ENCODE assay signal across 8 cellular contexts in the genomic region with DNA sequence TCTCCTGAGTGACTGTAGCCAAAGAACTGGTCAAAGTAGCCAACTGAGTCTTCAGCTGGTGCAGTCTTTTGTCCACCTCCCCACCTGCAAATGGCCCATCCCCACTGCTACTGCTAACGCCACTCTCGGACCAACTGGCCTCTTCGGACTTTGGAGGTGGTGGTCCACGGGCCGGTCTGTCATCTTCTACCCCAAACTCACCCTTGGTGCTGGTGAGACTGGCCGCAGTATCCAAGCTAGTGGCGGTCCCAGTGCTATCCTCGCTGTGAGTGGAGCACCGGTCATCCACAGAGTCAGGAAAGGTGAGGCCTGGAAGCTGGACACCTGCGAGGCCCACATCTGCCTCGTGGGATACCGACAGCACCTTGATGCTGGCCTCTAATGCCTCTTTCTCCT. TPM values are rescaled to one million over a fixed set of nuclear protein-coding genes. Genes with fewer than 3 reads are reported as not detected.
DNase-seq lines count a peak whose midpoint lies in the region; ATAC-seq lines count a peak whose summit lies in the region.

No MANE protein-coding gene starts in this region.

- no peak overlapping the region for H3K27ac ChIP-seq in HUES48 (ENCODE audit: low read depth, low read length)
- no peak overlapping the region for H3K27ac ChIP-seq in iPS-18a (ENCODE audit: low read length)

- H3K9me3 ChIP-seq in HUES48 (ENCODE audit: control insufficient read depth, insufficient read depth, low read length) (no peaks in the 10 kb centered on the region), iPS-18a (ENCODE audit: control insufficient read depth, low read depth, low read length) (no peaks in the 10 kb centered on the region)

- H3K27me3 Mint-ChIP-seq in activated T-helper 1 cell treated with anti-CD3 and anti-CD28 coated beads, Interleukin-12 subunit alpha, Interleukin-12 subunit beta, Interleukin-2, Interleukin-4 antibody, amounts not matched to agents 30 ng/mL and 10 ng/mL and 1 ng/mL, durations not matched to agents 14 hours and 24 hours and 36 hours (ENCODE audit: insufficient read depth), result peaks cover 3% of the 10 kb centered on the region
- H3K27me3 Mint-ChIP-seq in stimulated activated memory B cell treated with anti-CD40 and anti-IgM and Interleukin-4, amounts not matched to agents 10 μg/mL and 1 μg/mL and 100 μg/mL, for 72 hours, result no peaks in the 10 kb centered on the region

- H3K4me1 ChIP-seq in HUES48 (ENCODE audit: control insufficient read depth, insufficient read depth, low read length), result peaks cover 19% of the 10 kb centered on the region
- H3K4me1 ChIP-seq in iPS-18a (ENCODE audit: control insufficient read depth, low read depth, low read length), result peaks cover 8% of the 10 kb centered on the region

- ATAC-seq in stimulated activated memory B cell treated with anti-CD40 and anti-IgM and Interleukin-4, amounts not matched to agents 10 μg/mL and 1 μg/mL and 100 μg/mL, for 72 hours, result no peak
- no peak for ATAC-seq in GM18873 (IDR thresholded peaks at IDR 0.05; ENCODE audit: low FRiP score, unreplicated experiment)

- peaks cover 55% of the 10 kb centered on the region for H3K4me1 Mint-ChIP-seq in activated T-helper 1 cell treated with anti-CD3 and anti-CD28 coated beads, Interleukin-12 subunit alpha, Interleukin-12 subunit beta, Interleukin-2, Interleukin-4 antibody, amounts not matched to agents 30 ng/mL and 10 ng/mL and 1 ng/mL, durations not matched to agents 14 hours and 24 hours and 36 hours (ENCODE audit: low read depth)
- H3K4me1 Mint-ChIP-seq in stimulated activated memory B cell treated with anti-CD40 and anti-IgM and Interleukin-4, amounts not matched to agents 10 μg/mL and 1 μg/mL and 100 μg/mL, for 72 hours, result peaks cover 68% of the 10 kb centered on the region

- peaks cover 24% of the 10 kb centered on the region for H3K27me3 ChIP-seq in HUES48 (ENCODE audit: control insufficient read depth, insufficient read depth, low read length)
- peaks cover 22% of the 10 kb centered on the region for H3K27me3 ChIP-seq in iPS-18a (ENCODE audit: control insufficient read depth, insufficient read depth, low read length)

- peak overlapping the region; percentile 95 for H3K4me3 Mint-ChIP-seq in activated T-helper 1 cell treated with anti-CD3 and anti-CD28 coated beads, Interleukin-12 subunit alpha, Interleukin-12 subunit beta, Interleukin-2, Interleukin-4 antibody, amounts not matched to agents 30 ng/mL and 10 ng/mL and 1 ng/mL, durations not matched to agents 14 hours and 24 hours and 36 hours
- peak overlapping the region; percentile 89 for H3K4me3 Mint-ChIP-seq in stimulated activated memory B cell treated with anti-CD40 and anti-IgM and Interleukin-4, amounts not matched to agents 10 μg/mL and 1 μg/mL and 100 μg/mL, for 72 hours

- H3K36me3 Mint-ChIP-seq in activated T-helper 1 cell treated with anti-CD3 and anti-CD28 coated beads, Interleukin-12 subunit alpha, Interleukin-12 subunit beta, Interleukin-2, Interleukin-4 antibody, amounts not matched to agents 30 ng/mL and 10 ng/mL and 1 ng/mL, durations not matched to agents 14 hours and 24 hours and 36 hours (ENCODE audit: low read depth), result peaks cover 38% of the 10 kb centered on the region
- H3K36me3 Mint-ChIP-seq in stimulated activated memory B cell treated with anti-CD40 and anti-IgM and Interleukin-4, amounts not matched to agents 10 μg/mL and 1 μg/mL and 100 μg/mL, for 72 hours, result peaks cover 34% of the 10 kb centered on the region

- H3K9me3 Mint-ChIP-seq in activated T-helper 1 cell treated with anti-CD3 and anti-CD28 coated beads, Interleukin-12 subunit alpha, Interleukin-12 subunit beta, Interleukin-2, Interleukin-4 antibody, amounts not matched to agents 30 ng/mL and 10 ng/mL and 1 ng/mL, durations not matched to agents 14 hours and 24 hours and 36 hours, result no peaks in the 10 kb centered on the region
- H3K9me3 Mint-ChIP-seq in stimulated activated memory B cell treated with anti-CD40 and anti-IgM and Interleukin-4, amounts not matched to agents 10 μg/mL and 1 μg/mL and 100 μg/mL, for 72 hours, result no peaks in the 10 kb centered on the region

- peaks cover 33% of the 10 kb centered on the region for H3K36me3 ChIP-seq in HUES48 (ENCODE audit: control insufficient read depth, insufficient read depth, low read length)
- peaks cover 18% of the 10 kb centered on the region for H3K36me3 ChIP-seq in iPS-18a (ENCODE audit: control insufficient read depth, low read depth, low read length)

- intact Hi-C loops in activated T-helper 1 cell treated with anti-CD3 and anti-CD28 coated beads, Interleukin-12 subunit alpha, Interleukin-12 subunit beta, Interleukin-2, Interleukin-4 antibody, amounts not matched to agents 30 ng/mL and 10 ng/mL and 1 ng/mL, durations not matched to agents 14 hours and 24 hours and 36 hours (cut with micrococcal nuclease), result loop anchor here (1.0 to 10.0 kb wide), 7 partner anchors 67 to 1153 kb away; partner anchors contain the start of genes CALU, LRRC4 and RBM28
- intact Hi-C loops in head of caudate nucleus (cut with DNase I), result loop anchor here (5.0 kb wide), 2 partner anchors 68 to 192 kb away; partner anchors contain the start of genes SND1 and ZNF800

- H3K9ac ChIP-seq in HUES48 (ENCODE audit: low read depth, low read length) (peak overlapping the region; percentile 84), iPS-18a (ENCODE audit: low read length) (peak overlapping the region; percentile 60)

- H3K27ac Mint-ChIP-seq in activated T-helper 1 cell treated with anti-CD3 and anti-CD28 coated beads, Interleukin-12 subunit alpha, Interleukin-12 subunit beta, Interleukin-2, Interleukin-4 antibody, amounts not matched to agents 30 ng/mL and 10 ng/mL and 1 ng/mL, durations not matched to agents 14 hours and 24 hours and 36 hours, result peak overlapping the region; percentile 89
- peak overlapping the region; percentile 93 for H3K27ac Mint-ChIP-seq in stimulated activated memory B cell treated with anti-CD40 and anti-IgM and Interleukin-4, amounts not matched to agents 10 μg/mL and 1 μg/mL and 100 μg/mL, for 72 hours

- no peak for DNase-seq in activated T-helper 1 cell treated with anti-CD3 and anti-CD28 coated beads, Interleukin-12 subunit alpha, Interleukin-12 subunit beta, Interleukin-2, Interleukin-4 antibody, amounts not matched to agents 30 ng/mL and 10 ng/mL and 1 ng/mL, durations not matched to agents 14 hours and 24 hours and 36 hours (ENCODE audit: low spot score)
- DNase-seq in activated gamma-delta T cell treated with Interleukin-2 at 50 U/mL for 16 hours (no peak), SKM-1 treated with dmso at 0.1 percent for 144 hours (lab: John Stamatoyannopoulos, UW; ENCODE audit: unreplicated experiment) (no peak), head of caudate nucleus (no peak)

- H3K4me3 ChIP-seq in HUES48 (ENCODE audit: low read depth, low read length) (peak overlapping the region; percentile 93), iPS-18a (ENCODE audit: low read length) (peak overlapping the region; percentile 77)

RNA-seq across cellular contexts. Expression of gene GCC1, which starts 0.8 kb away (rescaled TPM):
- 16.8 and 17.4 TPM in 2 replicates for total RNA-seq in activated T-helper 1 cell treated with anti-CD3 and anti-CD28 coated beads, Interleukin-12 subunit alpha, Interleukin-12 subunit beta, Interleukin-2, Interleukin-4 antibody, amounts not matched to agents 30 ng/mL and 10 ng/mL and 1 ng/mL, durations not matched to agents 14 hours and 24 hours and 36 hours

RNA-seq across cellular contexts. Expression of gene ARF5, which starts 3.6 kb away (rescaled TPM):
- total RNA-seq in activated T-helper 1 cell treated with anti-CD3 and anti-CD28 coated beads, Interleukin-12 subunit alpha, Interleukin-12 subunit beta, Interleukin-2, Interleukin-4 antibody, amounts not matched to agents 30 ng/mL and 10 ng/mL and 1 ng/mL, durations not matched to agents 14 hours and 24 hours and 36 hours, result 122 and 128 TPM in 2 replicates

RNA-seq across cellular contexts. Expression of gene FSCN3, which starts 8.9 kb away (rescaled TPM):
- total RNA-seq in activated T-helper 1 cell treated with anti-CD3 and anti-CD28 coated beads, Interleukin-12 subunit alpha, Interleukin-12 subunit beta, Interleukin-2, Interleukin-4 antibody, amounts not matched to agents 30 ng/mL and 10 ng/mL and 1 ng/mL, durations not matched to agents 14 hours and 24 hours and 36 hours, result 0.93 and 1.4 TPM in 2 replicates

RNA-seq across cellular contexts. Expression of gene PAX4, which starts 33.3 kb away (rescaled TPM):
- not detected in 2 replicates for total RNA-seq in activated T-helper 1 cell treated with anti-CD3 and anti-CD28 coated beads, Interleukin-12 subunit alpha, Interleukin-12 subunit beta, Interleukin-2, Interleukin-4 antibody, amounts not matched to agents 30 ng/mL and 10 ng/mL and 1 ng/mL, durations not matched to agents 14 hours and 24 hours and 36 hours
